17 cellular contexts compared by ENCODE assay signal in the genomic region with DNA sequence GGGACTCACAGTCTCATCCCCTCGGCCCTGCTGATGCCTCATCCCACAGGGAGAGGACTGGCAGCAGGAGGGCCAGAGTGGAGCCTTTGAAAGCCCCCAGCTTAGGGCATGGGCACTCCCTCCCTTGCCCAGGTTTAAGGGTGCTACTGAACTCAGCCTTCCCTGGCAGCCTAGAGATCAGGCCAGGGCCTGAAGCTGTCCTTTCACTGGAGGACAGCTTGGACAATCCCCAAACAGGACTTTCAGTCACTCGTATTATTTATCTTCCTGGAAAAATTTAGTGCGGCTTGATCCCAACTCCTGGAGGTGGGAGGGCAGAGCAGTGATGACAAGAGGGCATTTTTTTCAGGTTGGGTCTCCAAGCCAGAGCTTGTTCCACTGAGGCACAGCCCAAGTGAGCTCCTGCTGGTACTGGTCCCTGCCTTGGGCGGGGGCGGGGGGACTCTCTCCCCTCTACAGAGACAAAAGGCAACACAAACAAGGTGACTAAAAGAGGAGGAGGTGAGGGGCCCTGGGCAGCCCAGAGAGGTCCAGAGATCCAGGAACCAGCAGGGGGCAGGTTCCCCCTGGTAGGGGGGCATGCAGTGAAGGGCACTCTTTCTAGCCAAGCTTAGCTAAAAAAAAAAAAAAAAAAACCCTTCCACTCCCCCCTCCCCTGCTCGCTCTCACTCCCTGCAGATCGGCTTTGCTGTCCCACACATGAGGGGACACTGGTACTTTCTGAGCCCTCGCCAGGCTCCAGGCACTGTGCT. TPM values are rescaled to one million over a fixed set of nuclear protein-coding genes. Genes with fewer than 3 reads are reported as not detected.
"Had no signal": no experiment of that assay in that cellular context is flagged by ENCODE, and none has a peak within 500 bp of the region (broad histone marks: within the 10 kb centered on the region; RNA-seq: fewer than 3 reads in every experiment).

No MANE protein-coding gene starts in this region.

- H3K36me3 ChIP-seq: heart left ventricle, suprapubic skin had no signal

- DNase-seq: activated CD4-positive, CD25-positive, alpha-beta regulatory T cell treated with anti-CD3 and anti-CD28 coated beads, Interleukin-2, amount 50 U/mL, for 72 hours; activated naive CD8-positive, alpha-beta T cell treated with anti-CD3 and anti-CD28 coated beads, Interleukin-2, amount 10 ng/mL, durations not matched to agents 7 days and 5 days; cerebellar nuclear complex; effector memory CD8-positive, alpha-beta T cell; heart left ventricle; immature natural killer cell; T-helper 9 cell; trophoblast cell had no signal

- H3K4me3 Mint-ChIP-seq: activated naive CD8-positive, alpha-beta T cell treated with anti-CD3 and anti-CD28 coated beads, Interleukin-2, amount 10 ng/mL, durations not matched to agents 7 days and 5 days; activated T-helper 1 cell treated with anti-CD3 and anti-CD28 coated beads, Interleukin-12 subunit alpha, Interleukin-12 subunit beta, Interleukin-2, Interleukin-4 antibody, amounts not matched to agents 30 ng/mL and 10 ng/mL and 1 ng/mL, durations not matched to agents 14 hours and 24 hours and 36 hours; immature natural killer cell; stimulated activated naive CD8-positive, alpha-beta T cell treated with anti-CD3 and anti-CD28 coated beads, Interleukin-15, Interleukin-2, amounts not matched to agents 100 ng/mL and 50 ng/mL, for 24 hours had no signal

- ATAC-seq: effector memory CD8-positive, alpha-beta T cell; heart left ventricle; sciatic nerve had no signal

- H3K9me3 Mint-ChIP-seq: activated naive CD8-positive, alpha-beta T cell treated with anti-CD3 and anti-CD28 coated beads, Interleukin-2, amount 10 ng/mL, durations not matched to agents 7 days and 5 days; activated T-helper 1 cell treated with anti-CD3 and anti-CD28 coated beads, Interleukin-12 subunit alpha, Interleukin-12 subunit beta, Interleukin-2, Interleukin-4 antibody, amounts not matched to agents 30 ng/mL and 10 ng/mL and 1 ng/mL, durations not matched to agents 14 hours and 24 hours and 36 hours; effector memory CD8-positive, alpha-beta T cell; immature natural killer cell; stimulated activated naive CD8-positive, alpha-beta T cell treated with anti-CD3 and anti-CD28 coated beads, Interleukin-15, Interleukin-2, amounts not matched to agents 100 ng/mL and 50 ng/mL, for 24 hours had no signal

- H3K27ac Mint-ChIP-seq: activated naive CD8-positive, alpha-beta T cell treated with anti-CD3 and anti-CD28 coated beads, Interleukin-2, amount 10 ng/mL, durations not matched to agents 7 days and 5 days; activated T-helper 1 cell treated with anti-CD3 and anti-CD28 coated beads, Interleukin-12 subunit alpha, Interleukin-12 subunit beta, Interleukin-2, Interleukin-4 antibody, amounts not matched to agents 30 ng/mL and 10 ng/mL and 1 ng/mL, durations not matched to agents 14 hours and 24 hours and 36 hours; effector memory CD8-positive, alpha-beta T cell; immature natural killer cell; stimulated activated naive CD8-positive, alpha-beta T cell treated with anti-CD3 and anti-CD28 coated beads, Interleukin-15, Interleukin-2, amounts not matched to agents 100 ng/mL and 50 ng/mL, for 24 hours had no signal

- H3K27ac ChIP-seq: epithelial cell of prostate, heart left ventricle, suprapubic skin had no signal

- H3K4me3 ChIP-seq: heart left ventricle, suprapubic skin had no signal

- H3K9me3 ChIP-seq: heart left ventricle, suprapubic skin had no signal

- H3K4me1 Mint-ChIP-seq: immature natural killer cell had no signal

- H3K36me3 Mint-ChIP-seq: immature natural killer cell had no signal

RNA-seq across cellular contexts. Expression of a gene that starts 1.7 kb away (rescaled TPM):
- total RNA-seq: activated T-helper 1 cell treated with anti-CD3 and anti-CD28 coated beads, Interleukin-12 subunit alpha, Interleukin-12 subunit beta, Interleukin-2, Interleukin-4 antibody, amounts not matched to agents 30 ng/mL and 10 ng/mL and 1 ng/mL, durations not matched to agents 14 hours and 24 hours and 36 hours; mesenteric fat pad; pulmonary artery endothelial cell had no signal

RNA-seq across cellular contexts. Expression of a gene that starts 26.1 kb away (rescaled TPM):
- total RNA-seq: activated T-helper 1 cell treated with anti-CD3 and anti-CD28 coated beads, Interleukin-12 subunit alpha, Interleukin-12 subunit beta, Interleukin-2, Interleukin-4 antibody, amounts not matched to agents 30 ng/mL and 10 ng/mL and 1 ng/mL, durations not matched to agents 14 hours and 24 hours and 36 hours; fibroblast of lung; heart left ventricle; mesenteric fat pad; osteocyte; pulmonary artery endothelial cell; sciatic nerve had no signal
